In genomic region chr10:123008379-123009104, GRCh38 we compare ENCODE assay signal across 7 cellular contexts.
DNase-seq lines count a peak whose midpoint lies in the region; ATAC-seq and TF ChIP-seq lines count a peak whose summit lies in the region.

ACADSB (plus strand) TSS chr10:123009006; CDS start chr10:123009030, 24 bp downstream.
IKZF5 (minus strand) TSS chr10:123008795; CDS start chr10:122998625, 10,170 bp downstream.

- H3K4me3 ChIP-seq in retinal pigment epithelial cell (ENCODE audit: low read length) = peak within 1 kb of the TSS; percentile 93

- peak; percentile 78 for ATAC-seq in GM18517 (IDR thresholded peaks at IDR 0.05; ENCODE audit: unreplicated experiment)
- ATAC-seq in HG03039 (IDR thresholded peaks at IDR 0.05; ENCODE audit: unreplicated experiment) = peak; percentile 80

- TF ChIP-seq CTCF in retinal pigment epithelial cell (conservative IDR thresholded peaks at IDR 0.05; ENCODE audit: low read depth, low read length) = no peak

- peak; percentile 90 to 93 for DNase-seq in NCI-H2081 (lab: John Stamatoyannopoulos, UW)
- DNase-seq in T-helper 9 cell = peak; percentile 94
- DNase-seq in astrocyte of the hippocampus (ENCODE audit: low read depth, low spot score) = peak; percentile 99
- peak; percentile 95 to 97 for DNase-seq in hippocampal formation (lab: John Stamatoyannopoulos, UW)
- peak; percentile 94 for DNase-seq in retinal pigment epithelial cell (ENCODE audit: low read depth)

Comparison
In these comparisons a context has a peak if more than half of its experiments do, and no peak if none do; other contexts are left out.
1. Peak in every context shown above with its lines: DNase-seq, ATAC-seq and H3K4me3 ChIP-seq.